Comparison of ENCODE assay signal across 25 cellular contexts in the genomic region with DNA sequence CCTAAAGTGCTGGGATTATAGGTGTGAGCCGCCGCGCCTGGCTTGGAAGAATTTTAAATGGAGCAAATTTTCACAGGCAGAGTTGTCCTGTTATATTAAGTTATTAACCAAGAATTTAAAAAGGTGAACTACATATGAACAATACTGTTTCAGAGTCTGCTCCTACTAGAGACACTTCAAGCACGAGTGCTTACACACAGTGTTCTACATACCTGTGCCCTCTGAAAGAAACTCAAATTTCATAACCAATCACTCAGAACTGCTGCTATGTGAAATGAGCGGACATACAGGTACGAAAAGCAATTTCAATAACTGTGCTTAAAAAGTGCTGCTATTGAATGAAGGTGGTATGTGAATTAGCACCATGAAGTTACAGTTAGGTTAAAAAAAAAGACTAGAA.
A peak's percentile ranks its signal among the peaks of the same experiment; 100 is the strongest.
DNase-seq lines count a peak whose midpoint lies in the region; ATAC-seq, FAIRE-seq and TF ChIP-seq lines count a peak whose summit lies in the region.
"Had no signal": no experiment of that assay in that cellular context is flagged by ENCODE, and none has a peak within 500 bp of the region (broad histone marks: within the 10 kb centered on the region; RNA-seq: fewer than 3 reads in every experiment).

No MANE protein-coding gene starts in this region.

- H3K4me3 ChIP-seq in lower lobe of right lung (no peak overlapping the region), upper lobe of left lung (no peak overlapping the region)
- H3K4me3 ChIP-seq: A549; BLaER1 treated with 17β-estradiol and CSF1 and Interleukin-3, amounts not matched to agents 10 nM and 100 nM; GM12878 had no signal

- peaks cover 3% of the 10 kb centered on the region for H3K4me1 ChIP-seq in lower lobe of right lung
- H3K4me1 ChIP-seq in upper lobe of left lung = peaks cover 0 to 6% (median 1%) of the 10 kb centered on the region in 4 donors
- H3K4me1 ChIP-seq: BLaER1 treated with 17β-estradiol and CSF1 and Interleukin-3, amounts not matched to agents 10 nM and 100 nM; Caco-2 had no signal

- peak; percentile 58 for FAIRE-seq in D721Med (lab: Jason Lieb, UNC)
- FAIRE-seq: A549, GM12878, GM12892, GM18507 had no signal

- H3K9me3 ChIP-seq in lower lobe of right lung (no peaks in the 10 kb centered on the region), upper lobe of left lung (no peaks in the 10 kb centered on the region)
- H3K9me3 ChIP-seq: A549, Caco-2 had no signal

- no peak for DNase-seq in D721Med (ENCODE audit: insufficient read length, low spot score)
- DNase-seq in lower lobe of right lung = no peak
- DNase-seq in upper lobe of left lung = no peak
- DNase-seq in cerebellar cortex (ENCODE audit: low spot score) = no peak
- DNase-seq in NCI-H2107 treated with DMSO at 0.1 percent for 48 hours (lab: John Stamatoyannopoulos, UW; ENCODE audit: unreplicated experiment) = no peak
- DNase-seq: AML-193; Caco-2; Calu3; CD4-positive, alpha-beta T cell; CD8-positive, alpha-beta T cell; DMS 273 treated with DMSO at 0.1 percent for 48 hours; DMS153; DMS53; DMS79; DND-41; EL; GDM1 had no signal

- no peak for TF ChIP-seq EP300 in upper lobe of left lung (IDR thresholded peaks at IDR 0.05)

- H3K27ac ChIP-seq in lower lobe of right lung (no peak overlapping the region), upper lobe of left lung (peak overlapping the region in 1 of 4 donors; percentile 42)
- H3K27ac ChIP-seq: 22Rv1; A549; BLaER1 treated with 17β-estradiol and CSF1 and Interleukin-3, amounts not matched to agents 10 nM and 100 nM; C4-2B had no signal

- intact Hi-C loops in lower lobe of right lung (cut with DNase I) = no loop called here

- H3K27me3 ChIP-seq in lower lobe of right lung (ENCODE audit: low read depth) (no peaks in the 10 kb centered on the region), upper lobe of left lung (no peaks in the 10 kb centered on the region)
- H3K27me3 ChIP-seq: BLaER1 treated with 17β-estradiol and CSF1 and Interleukin-3, amounts not matched to agents 10 nM and 100 nM had no signal

- TF ChIP-seq CTCF in D721Med (IDR thresholded peaks at IDR 0.05; ENCODE audit: insufficient read depth, missing control alignments) = no peak
- no peak for TF ChIP-seq CTCF in lower lobe of right lung (IDR thresholded peaks at IDR 0.05)
- TF ChIP-seq CTCF in upper lobe of left lung (IDR thresholded peaks at IDR 0.05) = no peak

- TF ChIP-seq POLR2A in upper lobe of left lung (IDR thresholded peaks at IDR 0.05) = no peak

- H3K36me3 ChIP-seq in lower lobe of right lung (peaks cover 41% of the 10 kb centered on the region), upper lobe of left lung (peaks cover 9 to 59% (median 30%) of the 10 kb centered on the region in 4 donors)
- H3K36me3 ChIP-seq: BLaER1 treated with 17β-estradiol and CSF1 and Interleukin-3, amounts not matched to agents 10 nM and 100 nM had no signal

- peak; percentile 79 to 81 for ATAC-seq in lower lobe of right lung
- ATAC-seq in upper lobe of left lung (ENCODE audit: low FRiP score in 2 of 2) = peak; percentile 45 to 74
- no peak for ATAC-seq in HG03175 (IDR thresholded peaks at IDR 0.05; ENCODE audit: unreplicated experiment)
- ATAC-seq: A549; CD8-positive, alpha-beta T cell; GM12878 had no signal

- 75 to 77% methylated on average over 6 of the region's 6 CpGs for WGBS in upper lobe of left lung, 2 donors
